In the genomic region with DNA sequence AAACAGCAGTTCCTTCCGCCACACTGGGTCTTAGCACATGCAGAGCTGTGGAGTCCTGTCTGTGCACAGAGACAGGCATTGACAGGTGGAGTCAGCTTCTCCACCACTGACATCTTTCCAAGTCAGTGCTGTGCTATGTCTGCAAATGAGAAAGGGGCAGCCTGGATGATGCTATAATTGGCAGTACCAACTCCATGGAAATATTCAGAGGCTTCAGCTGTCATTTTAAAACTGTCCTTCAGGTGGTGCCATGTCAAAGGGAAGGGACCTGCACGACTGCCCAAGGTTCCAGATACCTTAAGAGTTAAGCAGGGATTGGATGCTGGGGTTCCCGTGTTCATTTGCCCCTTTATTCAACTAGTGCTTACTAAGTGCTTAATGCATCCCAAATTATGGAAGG, we compare ENCODE assay signal across 11 cellular contexts.
A peak's percentile ranks its signal among the peaks of the same experiment; 100 is the strongest.
DNase-seq lines count a peak whose midpoint lies in the region; ATAC-seq and TF ChIP-seq lines count a peak whose summit lies in the region.
"Had no signal": no experiment of that assay in that cellular context is flagged by ENCODE, and none has a peak within 500 bp of the region (broad histone marks: within the 10 kb centered on the region; RNA-seq: fewer than 3 reads in every experiment).

No MANE protein-coding gene starts in this region.

- H3K4me1 ChIP-seq in esophagus muscularis mucosa, result no peaks in the 10 kb centered on the region
- H3K4me1 ChIP-seq: adrenal gland had no signal

- WGBS in esophagus muscularis mucosa, result 79% methylated on average over 3 of the region's 3 CpGs

- no peak for TF ChIP-seq EP300 in esophagus muscularis mucosa (IDR thresholded peaks at IDR 0.05)

- H3K27me3 ChIP-seq in esophagus muscularis mucosa, result no peaks in the 10 kb centered on the region
- H3K27me3 ChIP-seq: adrenal gland had no signal

- TF ChIP-seq POLR2A in esophagus muscularis mucosa (IDR thresholded peaks at IDR 0.05; ENCODE audit: low read depth), result no peak

- H3K4me3 ChIP-seq in esophagus muscularis mucosa, result no peak overlapping the region
- H3K4me3 ChIP-seq: adrenal gland had no signal

- no peak for ATAC-seq in GM21723 (IDR thresholded peaks at IDR 0.05; ENCODE audit: unreplicated experiment)
- ATAC-seq in HG03460 (IDR thresholded peaks at IDR 0.05; ENCODE audit: unreplicated experiment), result no peak

- no peaks in the 10 kb centered on the region for H3K36me3 ChIP-seq in esophagus muscularis mucosa
- H3K36me3 ChIP-seq: adrenal gland had no signal

- DNase-seq in GM10266 (ENCODE audit: extremely low spot score) (no peak), NOMO-1 treated with DMSO at 0.1 percent for 48 hours (lab: John Stamatoyannopoulos, UW; ENCODE audit: unreplicated experiment) (peak; percentile 10), esophagus muscularis mucosa (ENCODE audit: extremely low spot score) (no peak), D341Med (ENCODE audit: low spot score) (no peak), NCI-H128 (lab: John Stamatoyannopoulos, UW; ENCODE audit: unreplicated experiment) (no peak)
- DNase-seq: DMS 273 treated with DMSO at 0.1 percent for 48 hours, IMR-90 had no signal

- peak; percentile 39 for TF ChIP-seq CTCF in 22Rv1 (IDR thresholded peaks at IDR 0.05)
- peak; percentile 29 for TF ChIP-seq CTCF in GM10266 (IDR thresholded peaks at IDR 0.05; ENCODE audit: control insufficient read depth, insufficient read depth, low read depth, missing control alignments)
- TF ChIP-seq CTCF in esophagus muscularis mucosa (IDR thresholded peaks at IDR 0.05), result peak in 2 of 3 experiments; percentile 9 to 39

- peaks cover 0 to 13% (median 0%) of the 10 kb centered on the region in 4 donors for H3K9me3 ChIP-seq in esophagus muscularis mucosa
- H3K9me3 ChIP-seq: adrenal gland had no signal

- H3K27ac ChIP-seq in 22Rv1 (no peak overlapping the region), esophagus muscularis mucosa (replicated peaks in 1 of 4) (no peak overlapping the region)
- H3K27ac ChIP-seq: adrenal gland had no signal

- intact Hi-C loops in esophagus muscularis mucosa (cut with DNase I), result no loop called here
